Comparison of ENCODE assay signal across 14 cellular contexts in genomic region chr6:116866281-116866871, GRCh38. TPM values are rescaled to one million over a fixed set of nuclear protein-coding genes. Genes with fewer than 3 reads are reported as not detected.
DNase-seq lines count a peak whose midpoint lies in the region; ATAC-seq, FAIRE-seq and TF ChIP-seq lines count a peak whose summit lies in the region.
"Had no signal": no experiment of that assay in that cellular context is flagged by ENCODE, and none has a peak within 500 bp of the region (broad histone marks: within the 10 kb centered on the region; RNA-seq: fewer than 3 reads in every experiment).

No MANE protein-coding gene starts in this region.

- H3K4me3 ChIP-seq in IMR-90 (ENCODE audit: insufficient read depth, low read depth, low read length) (no peak overlapping the region), osteoblast (ENCODE audit: insufficient read depth, low read length) (no peak overlapping the region), small intestine (ENCODE audit: low read depth in 1 of 2, low read length in 2 of 2) (no peak overlapping the region), GM23248 (no peak overlapping the region)
- H3K4me3 ChIP-seq: heart left ventricle had no signal

- H3K23ac ChIP-seq in IMR-90 (ENCODE audit: low read depth, low read length) = no peak overlapping the region

- no peak overlapping the region for H2AFZ ChIP-seq in IMR-90 (replicated peaks; ENCODE audit: low read length, poor library complexity)
- no peak overlapping the region for H2AFZ ChIP-seq in osteoblast (ENCODE audit: low read length)
- no peak overlapping the region for H2AFZ ChIP-seq in GM23248

- no peak for TF ChIP-seq RAD21 in IMR-90 (IDR thresholded peaks at IDR 0.05; ENCODE audit: low read length)

- no peak overlapping the region for H4K91ac ChIP-seq in IMR-90 (ENCODE audit: insufficient read depth, low read depth, low read length)

- FAIRE-seq in small intestine (lab: Jason Lieb, UNC) = no peak

- H3K79me2 ChIP-seq in osteoblast (ENCODE audit: insufficient read depth, low read length) (no peaks in the 10 kb centered on the region), GM23248 (ENCODE audit: insufficient read depth) (no peaks in the 10 kb centered on the region)

- in situ Hi-C loops in IMR-90 (cut with MboI; ENCODE audit: low sequenced_read_pairs) (no loop called here), GM23248 (cut with MboI) (no loop called here)

- no peak for TF ChIP-seq POLR2A in IMR-90 (IDR thresholded peaks at IDR 0.05; ENCODE audit: low read depth, low read length)

- H3K4ac ChIP-seq in IMR-90 (ENCODE audit: low read depth, low read length) = no peak overlapping the region

- H3K27ac ChIP-seq in IMR-90 (ENCODE audit: insufficient read depth, low read length) = no peak overlapping the region
- no peak overlapping the region for H3K27ac ChIP-seq in osteoblast (ENCODE audit: low read depth, low read length)
- H3K27ac ChIP-seq in small intestine (ENCODE audit: low read depth in 1 of 2, low read length in 1 of 2) = no peak overlapping the region
- no peak overlapping the region for H3K27ac ChIP-seq in GM23248
- H3K27ac ChIP-seq: 22Rv1, heart left ventricle had no signal

- TF ChIP-seq CTCF in IMR-90 (conservative IDR thresholded peaks at IDR 0.05; ENCODE audit: low read depth, low read length) (no peak), osteoblast (IDR thresholded peaks at IDR 0.05; ENCODE audit: extremely low read depth, low read depth, low read length) (no peak)

- ATAC-seq in HG02642 (IDR thresholded peaks at IDR 0.05; ENCODE audit: poor library complexity, unreplicated experiment) = peak; percentile 73
- no peak for ATAC-seq in IMR-90 (ENCODE audit: low read depth)
- ATAC-seq: heart left ventricle had no signal

- H3F3A ChIP-seq in GM23248 (ENCODE audit: insufficient read depth) = no peaks in the 10 kb centered on the region

- no peak overlapping the region for H3K18ac ChIP-seq in IMR-90 (ENCODE audit: low read depth, low read length)

- no peak overlapping the region for H4K5ac ChIP-seq in IMR-90 (ENCODE audit: low read depth, low read length)

- no TSS peak for BruUV-seq in IMR-90 (replicated peaks; lab: Mats Ljungman, UMichigan)

- H3K79me1 ChIP-seq in IMR-90 (ENCODE audit: low read depth in 1 of 2, low read length in 2 of 2) = no peaks in the 10 kb centered on the region

- H3K4me1 ChIP-seq in IMR-90 (ENCODE audit: control insufficient read depth, insufficient read depth, low read length) (no peaks in the 10 kb centered on the region), osteoblast (ENCODE audit: insufficient read depth, low read length) (no peaks in the 10 kb centered on the region), small intestine (ENCODE audit: control insufficient read depth in 2 of 2, insufficient read depth in 1 of 2, low read depth in 1 of 2, low read length in 1 of 2) (no peaks in the 10 kb centered on the region), GM23248 (ENCODE audit: insufficient read depth) (no peaks in the 10 kb centered on the region)
- H3K4me1 ChIP-seq: heart left ventricle had no signal

- DNase-seq in NCI-H1417 (lab: John Stamatoyannopoulos, UW) (peak in 2 of 3 experiments; percentile 2 to 6), NCI-H1417 treated with DMSO at 0.1 percent for 48 hours (lab: John Stamatoyannopoulos, UW) (no peak), IMR-90 (peak; percentile 2), kidney tubule cell (ENCODE audit: low spot score) (peak; percentile 8), osteoblast (ENCODE audit: insufficient read length, low spot score, missing footprints) (no peak), small intestine (no peak), GM23248 (no peak)
- DNase-seq: activated naive CD4-positive, alpha-beta T cell treated with anti-CD3 and anti-CD28 coated beads, Interleukin-2, amount 50 U/mL, for 16 hours; DMS79; heart left ventricle; NCI-H226 had no signal

- H3K56ac ChIP-seq in IMR-90 (ENCODE audit: extremely low read depth, insufficient read depth, low read length) = no peak overlapping the region

- H3K14ac ChIP-seq in IMR-90 (replicated peaks; ENCODE audit: low read depth, low read length) = no peak overlapping the region

- dilution Hi-C loops in IMR-90 (cut with HindIII; ENCODE audit: low sequenced_read_pairs, unreplicated experiment) = no loop called here

- H4K20me1 ChIP-seq in IMR-90 (ENCODE audit: insufficient read depth, low read length) (no peaks in the 10 kb centered on the region), osteoblast (ENCODE audit: insufficient read depth, low read length) (no peaks in the 10 kb centered on the region), GM23248 (ENCODE audit: insufficient read depth) (no peaks in the 10 kb centered on the region)

- no peak overlapping the region for H2AK9ac ChIP-seq in IMR-90 (replicated peaks; ENCODE audit: low read depth, low read length, poor library complexity)

- H3K36me3 ChIP-seq in IMR-90 (ENCODE audit: control insufficient read depth, insufficient read depth, low read length) (no peaks in the 10 kb centered on the region), osteoblast (ENCODE audit: insufficient read depth, low read length) (no peaks in the 10 kb centered on the region), small intestine (ENCODE audit: control insufficient read depth in 2 of 2, insufficient read depth in 2 of 2, low read length in 2 of 2) (no peaks in the 10 kb centered on the region), GM23248 (ENCODE audit: low read depth) (no peaks in the 10 kb centered on the region)
- H3K36me3 ChIP-seq: heart left ventricle had no signal

- H3K9me2 ChIP-seq in GM23248 (ENCODE audit: insufficient read depth) = no peaks in the 10 kb centered on the region

- H4K8ac ChIP-seq in IMR-90 (ENCODE audit: low read depth in 2 of 2, low read length in 2 of 2) = no peak overlapping the region

- no CpG with 5 or more reads among the region's 3 CpGs for WGBS in IMR-90 (ENCODE audit: extremely low coverage in 2 of 2, insufficient read length in 1 of 2), 2 experiments
- WGBS in small intestine, 3 donors = 76 to 78% (median 77%) methylated on average over 3 of the region's 3 CpGs
- WGBS in GM23248 (ENCODE audit: low coverage in 1 of 2, low lambda C conversion rate in 2 of 2, missing lambda C conversion rate in 2 of 2), 2 experiments = 77 to 82% methylated on average over 3 of the region's 3 CpGs

- H2BK120ac ChIP-seq in IMR-90 (ENCODE audit: low read depth, low read length) = no peak overlapping the region

- POLR2A ChIA-PET in IMR-90 (lab: Charles Lee; ENCODE audit: unreplicated experiment) = no interaction called here

- no peak overlapping the region for H3K9ac ChIP-seq in IMR-90 (ENCODE audit: low read depth, low read length)
- no peak overlapping the region for H3K9ac ChIP-seq in GM23248

- H2AK5ac ChIP-seq in IMR-90 (ENCODE audit: low read depth, low read length) = no peak overlapping the region

- no peaks in the 10 kb centered on the region for H3K9me3 ChIP-seq in IMR-90 (ENCODE audit: control insufficient read depth, insufficient read depth, low read length)
- H3K9me3 ChIP-seq in osteoblast (ENCODE audit: low read depth, low read length) = no peaks in the 10 kb centered on the region
- no peaks in the 10 kb centered on the region for H3K9me3 ChIP-seq in small intestine (ENCODE audit: control insufficient read depth, low read depth)
- H3K9me3 ChIP-seq in GM23248 (ENCODE audit: low read depth) = no peaks in the 10 kb centered on the region

- H3K27me3 ChIP-seq in IMR-90 (ENCODE audit: control insufficient read depth, insufficient read depth, low read length) (no peaks in the 10 kb centered on the region), osteoblast (ENCODE audit: insufficient read depth, low read length) (no peaks in the 10 kb centered on the region), small intestine (ENCODE audit: control insufficient read depth in 2 of 2, insufficient read depth in 2 of 2, low read length in 2 of 2) (no peaks in the 10 kb centered on the region), GM23248 (replicated peaks; ENCODE audit: insufficient read depth) (no peaks in the 10 kb centered on the region)
- H3K27me3 ChIP-seq: heart left ventricle had no signal

- intact Hi-C loops in IMR-90 (cut with micrococcal nuclease) = no loop called here

- no peak overlapping the region for H2BK20ac ChIP-seq in IMR-90 (ENCODE audit: low read depth, low read length)

- H3K9me1 ChIP-seq in IMR-90 (ENCODE audit: insufficient read depth, low read length) = no peaks in the 10 kb centered on the region

- CTCF ChIA-PET in IMR-90 (lab: Yijun Ruan, JAX) = no interaction called here

- no peak overlapping the region for H3K4me2 ChIP-seq in IMR-90 (ENCODE audit: low read depth, low read length)
- H3K4me2 ChIP-seq in osteoblast (ENCODE audit: insufficient read depth, low read length) = no peak overlapping the region
- no peak overlapping the region for H3K4me2 ChIP-seq in GM23248 (ENCODE audit: unreplicated experiment)

- H2BK15ac ChIP-seq in IMR-90 (ENCODE audit: low read depth, low read length) = no peak overlapping the region

- H2BK5ac ChIP-seq in IMR-90 (ENCODE audit: low read depth, low read length, poor library complexity, severe bottlenecking) = no peak overlapping the region

TF ChIP-seq in IMR-90, 13 proteins besides CTCF, POLR2A, EP300 and RAD21:
- TF ChIP-seq MAZ (IDR thresholded peaks at IDR 0.05; ENCODE audit: borderline replicate concordance, low read depth, low read length) = no peak
- peak; percentile 78 for TF ChIP-seq MAFK (IDR thresholded peaks at IDR 0.05; ENCODE audit: low read depth, low read length)
- no peak for TF ChIP-seq RFX5 (IDR thresholded peaks at IDR 0.05; ENCODE audit: low read depth, low read length)
- TF ChIP-seq NFE2L2 (IDR thresholded peaks at IDR 0.05; ENCODE audit: low read depth, low read length) = peak; percentile 93

RNA-seq across cellular contexts. Expression of gene RFX6, which starts 10.7 kb away (rescaled TPM):
- not detected in 2 replicates for total RNA-seq in IMR-90 (2012; rRNA removed)
- polyA plus RNA-seq in IMR-90 (2012; rRNA removed) = not detected in 2 replicates
- polyA plus RNA-seq in IMR-90 (2012; cell fraction: cytosol; rRNA removed) = not detected in 2 replicates
- polyA plus RNA-seq in IMR-90 (2012; cell fraction: nucleus; rRNA removed; ENCODE audit: low replicate concordance) = 0.02 TPM in 1 of 2 replicates, not detected in the other
- total RNA-seq in osteoblast = not detected in 2 replicates
- polyA plus RNA-seq in small intestine = under 1 TPM; 0.54 to 0.73 (median 0.67) TPM
- total RNA-seq in GM23248 (2014; rRNA removed; shearing (Covaris generic)) = not detected in 2 replicates
- polyA plus RNA-seq in GM23248 (2016; fragmentation: Nextera tagmentation; extraction: Ambion mirVana) = not detected in 2 replicates
- total RNA-seq: heart left ventricle, mononuclear cell had no signal
- polyA plus RNA-seq: heart left ventricle had no signal

RNA-seq across cellular contexts. Expression of gene GPRC6A, which starts 37.5 kb away (rescaled TPM):
- total RNA-seq in IMR-90 (2012; rRNA removed) (not detected in 2 replicates), osteoblast (not detected in 2 replicates)
- polyA plus RNA-seq in IMR-90 (2012; rRNA removed) (not detected in 2 replicates), small intestine (not detected), GM23248 (2016; fragmentation: Nextera tagmentation; extraction: Ambion mirVana) (not detected in 2 replicates)
- not detected in 2 replicates for polyA plus RNA-seq in IMR-90 (2012; cell fraction: cytosol; rRNA removed)
- polyA plus RNA-seq in IMR-90 (2012; cell fraction: nucleus; rRNA removed; ENCODE audit: low replicate concordance) = not detected in 2 replicates
- not detected in 2 replicates for total RNA-seq in GM23248 (2014; rRNA removed; shearing (Covaris generic))
- total RNA-seq: heart left ventricle, mononuclear cell had no signal
- polyA plus RNA-seq: heart left ventricle had no signal

Comparison
In these comparisons a context has a peak if more than half of its experiments do, and no peak if none do; other contexts are left out.
1. DNase-seq: peak in NCI-H1417 (2 of 3), IMR-90 (single experiment) and kidney tubule cell (single experiment); none in NCI-H1417 treated with DMSO at 0.1 percent for 48 hours (single experiment), osteoblast (single experiment), small intestine (single experiment) and GM23248 (single experiment).